19 cellular contexts compared by ENCODE assay signal in the genomic region with DNA sequence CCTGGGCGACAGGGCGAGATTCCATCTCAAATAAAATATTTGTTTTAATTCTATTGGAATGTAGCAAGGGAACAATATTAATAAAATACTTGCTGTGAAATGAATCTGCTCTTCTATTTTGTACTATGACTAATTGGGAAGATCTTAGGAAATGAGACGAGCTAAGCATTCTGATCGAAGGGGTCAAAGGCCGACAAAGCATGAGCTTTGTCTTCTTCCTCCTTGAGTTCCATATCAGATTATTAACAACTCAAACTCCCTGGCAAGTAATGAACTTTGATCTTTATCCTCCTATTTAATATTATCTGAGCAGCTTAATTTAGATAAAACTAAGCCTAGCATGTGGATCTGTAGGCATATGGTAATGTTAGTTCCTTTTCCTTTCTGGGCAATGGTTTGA.
"Had no signal": no experiment of that assay in that cellular context is flagged by ENCODE, and none has a peak within 500 bp of the region (broad histone marks: within the 10 kb centered on the region; RNA-seq: fewer than 3 reads in every experiment).

No MANE protein-coding gene starts in this region.

- H3K4me3 Mint-ChIP-seq: immature natural killer cell; natural killer cell treated with Interleukin-12 subunit alpha and Interleukin-12 subunit beta and Interleukin-15 and Interleukin-18, amount 100 ng/mL, for 72 hours; stimulated activated effector memory CD8-positive, alpha-beta T cell treated with anti-CD3 and anti-CD28 coated beads, Interleukin-12 subunit alpha, Interleukin-12 subunit beta, amount 100 ng/mL, for 72 hours had no signal

- H3K9me3 ChIP-seq: esophagus muscularis mucosa, gastroesophageal sphincter, sigmoid colon, suprapubic skin, thyroid gland, upper lobe of left lung, uterus had no signal

- H3K27ac Mint-ChIP-seq: immature natural killer cell; natural killer cell treated with Interleukin-12 subunit alpha and Interleukin-12 subunit beta and Interleukin-15 and Interleukin-18, amount 100 ng/mL, for 72 hours; stimulated activated effector memory CD8-positive, alpha-beta T cell treated with anti-CD3 and anti-CD28 coated beads, Interleukin-12 subunit alpha, Interleukin-12 subunit beta, amount 100 ng/mL, for 72 hours had no signal

- H3K27ac ChIP-seq: epithelial cell of prostate, esophagus muscularis mucosa, gastroesophageal sphincter, sigmoid colon, skin epidermis, suprapubic skin, thyroid gland, upper lobe of left lung, uterus had no signal

- H3K36me3 ChIP-seq: thyroid gland, uterus had no signal

- FAIRE-seq: keratinocyte had no signal

- H3K27me3 Mint-ChIP-seq: natural killer cell treated with Interleukin-12 subunit alpha and Interleukin-12 subunit beta and Interleukin-15 and Interleukin-18, amount 100 ng/mL, for 72 hours had no signal

- ATAC-seq: gastroesophageal sphincter; left cardiac atrium; natural killer cell treated with Interleukin-12 subunit alpha and Interleukin-12 subunit beta and Interleukin-15 and Interleukin-18, amount 100 ng/mL, for 72 hours; stimulated activated effector memory CD8-positive, alpha-beta T cell treated with anti-CD3 and anti-CD28 coated beads, Interleukin-12 subunit alpha, Interleukin-12 subunit beta, amount 100 ng/mL, for 72 hours; stimulated activated naive CD8-positive, alpha-beta T cell treated with anti-CD3 and anti-CD28 coated beads, Interleukin-15, Interleukin-2, amounts not matched to agents 100 U/mL and 50 U/mL, for 24 hours had no signal

- DNase-seq: effector memory CD4-positive, alpha-beta T cell; glutamatergic neuron; immature natural killer cell; left cardiac atrium; mammary epithelial cell; sigmoid colon; stimulated activated CD4-positive, alpha-beta T cell treated with anti-CD3 and anti-CD28 coated beads, Interleukin-2, amount 100 ng/mL, for 48 hours; stimulated activated naive CD8-positive, alpha-beta T cell treated with anti-CD3 and anti-CD28 coated beads, Interleukin-15, Interleukin-2, amounts not matched to agents 100 U/mL and 50 U/mL, for 24 hours; thyroid gland; upper lobe of left lung; uterus had no signal

- H3K4me1 Mint-ChIP-seq: immature natural killer cell; stimulated activated effector memory CD8-positive, alpha-beta T cell treated with anti-CD3 and anti-CD28 coated beads, Interleukin-12 subunit alpha, Interleukin-12 subunit beta, amount 100 ng/mL, for 72 hours had no signal

- H3K4me1 ChIP-seq: esophagus muscularis mucosa, gastroesophageal sphincter, sigmoid colon, suprapubic skin, thyroid gland, upper lobe of left lung, uterus had no signal

- H3K27me3 ChIP-seq: esophagus muscularis mucosa, gastroesophageal sphincter, sigmoid colon, suprapubic skin, thyroid gland, upper lobe of left lung, uterus had no signal

- H3K9me3 Mint-ChIP-seq: immature natural killer cell; natural killer cell treated with Interleukin-12 subunit alpha and Interleukin-12 subunit beta and Interleukin-15 and Interleukin-18, amount 100 ng/mL, for 72 hours; stimulated activated effector memory CD8-positive, alpha-beta T cell treated with anti-CD3 and anti-CD28 coated beads, Interleukin-12 subunit alpha, Interleukin-12 subunit beta, amount 100 ng/mL, for 72 hours had no signal

- H3K4me3 ChIP-seq: esophagus muscularis mucosa, gastroesophageal sphincter, sigmoid colon, skin epidermis, suprapubic skin, thyroid gland, upper lobe of left lung, uterus had no signal
